ENCODE assay signal across 8 cellular contexts in genomic region chr11:108222686-108223448, GRCh38. TPM values are rescaled to one million over a fixed set of nuclear protein-coding genes. Genes with fewer than 3 reads are reported as not detected.
DNase-seq lines count a peak whose midpoint lies in the region; ATAC-seq and TF ChIP-seq lines count a peak whose summit lies in the region.

ATM (plus strand) TSS chr11:108223067; CDS start chr11:108227625, 4,558 bp downstream.

- 0 out of 2 replicates have a peak within 1 kb of the TSS, but pooled peaks have one; percentile 29 for H2AFZ ChIP-seq in OCI-LY1 (ENCODE audit: low read length)

- intact Hi-C loops in mucosa of descending colon (cut with DNase I, micrococcal nuclease) = loop anchor here in 1 of 2 donors (5.0 kb wide), 1 partner anchor 244 kb away; the partner anchor contains the start of gene C11orf65

- peak within 1 kb of the TSS; percentile 91 for H3K27ac ChIP-seq in OCI-LY1 (ENCODE audit: low read depth, low read length, poor library complexity, severe bottlenecking)

- H3K4me1 ChIP-seq in OCI-LY1 (ENCODE audit: insufficient read depth, low read length, severe bottlenecking) (peaks cover 51% of the 10 kb centered on the region), mucosa of descending colon (ENCODE audit: low read depth) (peaks cover 13% of the 10 kb centered on the region)

- H4K20me1 ChIP-seq in OCI-LY1 (ENCODE audit: insufficient read depth, low read length) = no peaks in the 10 kb centered on the region

- H3K4me3 ChIP-seq in OCI-LY1 (ENCODE audit: low read depth, low read length, poor library complexity, severe bottlenecking) = peak within 1 kb of the TSS; percentile 81
- H3K4me3 ChIP-seq in epithelial cell of esophagus (ENCODE audit: low read length) = peak within 1 kb of the TSS; percentile 99
- H3K4me3 ChIP-seq in mucosa of descending colon = peak within 1 kb of the TSS; percentile 46

- peak; percentile 78 for ATAC-seq in GM21515 (IDR thresholded peaks at IDR 0.05; ENCODE audit: unreplicated experiment)
- ATAC-seq in mucosa of descending colon = peak; percentile 95

- H3K9ac ChIP-seq in OCI-LY1 (ENCODE audit: low read length) = peak within 1 kb of the TSS; percentile 93

- peak; percentile 90 for DNase-seq in DMS 273 treated with DMSO at 0.1 percent for 48 hours (lab: John Stamatoyannopoulos, UW)
- peak; percentile 77 for DNase-seq in HuH-7 (ENCODE audit: low spot score)
- DNase-seq in activated CD8-positive, alpha-beta memory T cell treated with anti-CD3 and anti-CD28 coated beads, Interleukin-2, amount 50 U/mL, for 48 hours = peak; percentile 97
- peak; percentile 99 for DNase-seq in epithelial cell of esophagus (ENCODE audit: low read depth)
- DNase-seq in mucosa of descending colon = peak; percentile 99 to 100 (median 99)
- peak; percentile 98 for DNase-seq in stimulated activated CD8-positive, alpha-beta memory T cell treated with anti-CD3 and anti-CD28 coated beads, Interleukin-4, amount 100 ng/mL, for 24 hours (ENCODE audit: low read depth)

- no peaks in the 10 kb centered on the region for H3K9me3 ChIP-seq in OCI-LY1 (ENCODE audit: low read length)
- H3K9me3 ChIP-seq in mucosa of descending colon = no peaks in the 10 kb centered on the region

- TF ChIP-seq CTCF in OCI-LY1 (IDR thresholded peaks at IDR 0.05; ENCODE audit: low read length) = peak; percentile 88
- TF ChIP-seq CTCF in epithelial cell of esophagus (IDR thresholded peaks at IDR 0.05; ENCODE audit: insufficient read depth, low read depth, low read length, missing control alignments) = peak; percentile 87
- TF ChIP-seq CTCF in mucosa of descending colon (IDR thresholded peaks at IDR 0.05) = peak; percentile 87

- H3F3A ChIP-seq in OCI-LY1 (ENCODE audit: insufficient read depth, low read length) = no peaks in the 10 kb centered on the region

- H3K36me3 ChIP-seq in OCI-LY1 (ENCODE audit: insufficient read depth, low read length) (peaks cover 44% of the 10 kb centered on the region), mucosa of descending colon (ENCODE audit: low read depth) (peaks cover 5% of the 10 kb centered on the region)

- H3K79me2 ChIP-seq in OCI-LY1 (ENCODE audit: insufficient read depth, low read length) = peaks cover 78% of the 10 kb centered on the region

- no peaks in the 10 kb centered on the region for H3K27me3 ChIP-seq in OCI-LY1 (ENCODE audit: insufficient read depth, low read length)

- H3K4me2 ChIP-seq in OCI-LY1 (ENCODE audit: low read length) = peak within 1 kb of the TSS; percentile 95

- no peaks in the 10 kb centered on the region for H3K9me2 ChIP-seq in OCI-LY1 (ENCODE audit: low read depth, low read length)

RNA-seq across cellular contexts. Expression of gene ATM, which starts in this region (rescaled TPM):
- total RNA-seq in mucosa of descending colon = 10 to 100 TPM; 30.5 to 56.8 (median 36.4) TPM

Comparison
In these comparisons a context has a peak if more than half of its experiments do, and no peak if none do; other contexts are left out.
1. Peak in every context shown above with its lines: DNase-seq, ATAC-seq, H3K4me3 ChIP-seq and H3K27ac ChIP-seq.
2. H3K4me3 ChIP-seq: peak in every context shown above with its lines; median percentile 99 in epithelial cell of esophagus; 81 in OCI-LY1; 46 in mucosa of descending colon.